In genomic region chr20:21083825-21084325, GRCh38 we compare ENCODE assay signal across 31 cellular contexts. TPM values are rescaled to one million over a fixed set of nuclear protein-coding genes. Genes with fewer than 3 reads are reported as not detected.
"Had no signal": no experiment of that assay in that cellular context is flagged by ENCODE, and none has a peak within 500 bp of the region (broad histone marks: within the 10 kb centered on the region; RNA-seq: fewer than 3 reads in every experiment).

No MANE protein-coding gene starts in this region.

- DNase-seq: activated B cell treated with CpG ODN at 0.5 μM for 24 hours; activated CD4-positive, alpha-beta memory T cell treated with anti-CD3 and anti-CD28 coated beads for 36 hours; activated CD4-positive, alpha-beta T cell treated with anti-CD3 and anti-CD28 coated beads for 1 hour; activated CD4-positive, alpha-beta T cell treated with anti-CD3 and anti-CD28 coated beads, Interleukin-2, amount 10 ng/mL, durations not matched to agents 7 days and 5 days; activated CD8-positive, alpha-beta memory T cell treated with anti-CD3 and anti-CD28 coated beads for 24 hours; activated effector memory CD4-positive, alpha-beta T cell treated with anti-CD3 and anti-CD28 coated beads, Interleukin-2, amount 50 U/mL, for 16 hours; activated naive CD4-positive, alpha-beta T cell treated with Interleukin-2 at 50 U/mL for 16 hours; activated T-cell treated with anti-CD3 and anti-CD28 coated beads, Interleukin-2, amount 50 U/mL, for 4 hours; amygdala; KG1; NCI-H1092; NCI-H1417 treated with DMSO at 0.1 percent for 48 hours; NCI-H1694; NCI-H2029; NCI-H2107; NCI-H2171 treated with DMSO at 0.1 percent for 48 hours; NCI-H226; NCI-H510A; NCI-H526 treated with DMSO at 0.1 percent for 48 hours; NK-92 treated with Interleukin-12 subunit alpha and Interleukin-12 subunit beta, amount 100 ng/mL, for 24 hours; PC-9; SIG-M5; T-helper 17 cell; T-helper 9 cell had no signal

- H3K4me3 ChIP-seq: PC-9 had no signal

- H3K36me3 Mint-ChIP-seq: activated CD4-positive, alpha-beta memory T cell treated with anti-CD3 and anti-CD28 coated beads for 36 hours; activated naive CD4-positive, alpha-beta T cell treated with anti-CD3 and anti-CD28 coated beads, Interleukin-2, amount 50 U/mL, for 72 hours; brain had no signal

- H3K9me3 Mint-ChIP-seq: activated B cell treated with CpG ODN at 0.5 μM for 24 hours; activated CD4-positive, alpha-beta memory T cell treated with anti-CD3 and anti-CD28 coated beads for 36 hours; activated CD4-positive, alpha-beta T cell treated with anti-CD3 and anti-CD28 coated beads, Interleukin-2, amount 10 ng/mL, durations not matched to agents 7 days and 5 days; activated naive CD4-positive, alpha-beta T cell treated with anti-CD3 and anti-CD28 coated beads, Interleukin-2, amount 50 U/mL, for 72 hours; activated T-cell treated with anti-CD3 and anti-CD28 coated beads, Interleukin-2, amount 50 U/mL, for 4 hours; central memory CD8-positive, alpha-beta T cell had no signal

- H3K4me3 Mint-ChIP-seq: activated B cell treated with CpG ODN at 0.5 μM for 24 hours; activated CD4-positive, alpha-beta memory T cell treated with anti-CD3 and anti-CD28 coated beads for 36 hours; activated CD4-positive, alpha-beta T cell treated with anti-CD3 and anti-CD28 coated beads, Interleukin-2, amount 10 ng/mL, durations not matched to agents 7 days and 5 days; activated T-cell treated with anti-CD3 and anti-CD28 coated beads, Interleukin-2, amount 50 U/mL, for 4 hours; brain; central memory CD8-positive, alpha-beta T cell; T-helper 17 cell had no signal

- H3K4me1 Mint-ChIP-seq: activated B cell treated with CpG ODN at 0.5 μM for 24 hours; activated CD4-positive, alpha-beta T cell treated with anti-CD3 and anti-CD28 coated beads, Interleukin-2, amount 10 ng/mL, durations not matched to agents 7 days and 5 days; brain; central memory CD8-positive, alpha-beta T cell; T-helper 17 cell had no signal

- H3K27ac Mint-ChIP-seq: activated B cell treated with CpG ODN at 0.5 μM for 24 hours; activated CD4-positive, alpha-beta memory T cell treated with anti-CD3 and anti-CD28 coated beads for 36 hours; activated CD4-positive, alpha-beta T cell treated with anti-CD3 and anti-CD28 coated beads, Interleukin-2, amount 10 ng/mL, durations not matched to agents 7 days and 5 days; activated naive CD4-positive, alpha-beta T cell treated with anti-CD3 and anti-CD28 coated beads, Interleukin-2, amount 50 U/mL, for 72 hours; brain; T-helper 17 cell had no signal

- ATAC-seq: activated naive CD4-positive, alpha-beta T cell treated with anti-CD3 and anti-CD28 coated beads, Interleukin-2, amount 50 U/mL, for 72 hours; activated T-cell treated with anti-CD3 and anti-CD28 coated beads, Interleukin-2, amount 50 U/mL, for 4 hours; T-helper 17 cell had no signal

- H3K27ac ChIP-seq: PC-9 had no signal

RNA-seq across cellular contexts. Expression of gene LINC00237, which starts 22.3 kb away (rescaled TPM):
- total RNA-seq: activated B cell treated with CpG ODN at 0.5 μM for 24 hours; activated CD4-positive, alpha-beta memory T cell treated with anti-CD3 and anti-CD28 coated beads for 36 hours; activated CD4-positive, alpha-beta T cell treated with anti-CD3 and anti-CD28 coated beads, Interleukin-2, amount 10 ng/mL, durations not matched to agents 7 days and 5 days; activated naive CD4-positive, alpha-beta T cell treated with anti-CD3 and anti-CD28 coated beads, Interleukin-2, amount 50 U/mL, for 72 hours; activated T-cell treated with anti-CD3 and anti-CD28 coated beads, Interleukin-2, amount 50 U/mL, for 4 hours; astrocyte; LHCN-M2; MCF 10A; PC-9; RPMI7951; T-helper 17 cell had no signal
